Comparison of ENCODE assay signal across 8 cellular contexts in the genomic region with DNA sequence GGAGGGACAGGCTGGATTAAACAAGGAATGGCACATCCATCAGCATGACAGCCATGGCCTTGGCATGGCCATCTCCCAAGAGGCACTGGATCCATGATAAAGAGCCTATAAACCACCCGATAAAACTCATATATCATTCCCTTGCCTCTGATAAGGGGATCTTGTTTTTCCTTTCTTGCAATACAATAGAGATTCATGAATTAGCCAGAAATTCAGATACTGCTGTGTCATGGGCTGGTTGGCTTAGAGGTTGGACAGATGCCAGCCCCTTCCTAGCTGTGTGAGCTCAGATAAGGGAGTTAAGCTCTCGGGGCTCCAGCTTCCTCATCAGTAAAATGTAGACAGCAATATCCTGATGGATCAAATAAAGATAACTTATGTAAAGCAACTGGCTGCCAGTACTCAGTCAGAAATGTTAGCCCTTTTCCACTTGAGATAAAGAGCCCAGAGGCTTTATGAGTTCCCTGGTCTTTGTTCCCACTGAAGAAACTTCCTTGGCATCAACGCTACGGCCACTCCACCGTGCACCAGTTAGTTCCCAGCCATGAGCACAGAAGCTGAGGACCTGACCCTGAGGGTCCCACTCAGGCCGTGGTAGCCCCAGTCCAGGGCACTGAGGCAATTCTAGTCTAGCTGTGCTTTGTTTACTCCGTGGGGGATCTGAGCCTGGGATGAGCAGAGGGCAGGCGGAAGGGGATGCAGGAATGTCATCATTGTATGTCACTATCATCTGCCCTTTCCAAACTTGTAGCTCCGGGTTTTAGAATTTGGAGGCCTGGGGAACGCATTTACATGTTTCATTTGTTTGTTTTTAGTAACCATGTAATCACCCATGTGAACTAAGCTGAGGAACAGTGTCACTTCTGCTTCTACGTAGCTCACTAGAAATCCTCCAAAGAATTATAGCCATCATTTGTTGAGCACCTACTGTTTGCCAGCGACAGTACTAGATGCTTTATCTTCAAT.
DNase-seq lines count a peak whose midpoint lies in the region; ATAC-seq, FAIRE-seq and TF ChIP-seq lines count a peak whose summit lies in the region.

No MANE protein-coding gene starts in this region.

- intact Hi-C loops in pancreas (cut with DNase I), result no loop called here

- no peak for FAIRE-seq in pancreas (lab: Jason Lieb, UNC)

- CTCF ChIA-PET in RWPE1 (lab: Yijun Ruan, JAX), result interaction anchor here (0.5 to 0.6 kb wide), 2 partner anchors 27 to 934 kb away, joined by 3 read pairs; no protein-coding TSS in a partner anchor

- no peak for TF ChIP-seq CTCF in RWPE1 (conservative IDR thresholded peaks at IDR 0.05; ENCODE audit: low read depth)
- no peak for TF ChIP-seq CTCF in fibroblast of the aortic adventitia (IDR thresholded peaks at IDR 0.05; ENCODE audit: insufficient read depth, low read length)
- no peak for TF ChIP-seq CTCF in pancreas (IDR thresholded peaks at IDR 0.05)

- DNase-seq in AML-193 (lab: John Stamatoyannopoulos, UW) (peak; percentile 87 to 90), RWPE1 (ENCODE audit: low spot score) (no peak), fibroblast of the aortic adventitia (ENCODE audit: low read depth) (peak; percentile 99), pancreas (peak; percentile 75 to 86 (median 77)), DMS153 treated with DMSO at 0.1 percent for 48 hours (lab: John Stamatoyannopoulos, UW; ENCODE audit: unreplicated experiment) (no peak), T-helper 2 cell (no peak)

- no peaks in the 10 kb centered on the region for H3K36me3 ChIP-seq in pancreas

- POLR2A ChIA-PET in RWPE1 (lab: Yijun Ruan, JAX; ENCODE audit: low non-redundant PET), result no interaction called here

- H3K9me3 ChIP-seq in pancreas, result no peaks in the 10 kb centered on the region

- H3K27ac ChIP-seq in RWPE1 (peak overlapping the region; percentile 37; the same call in 1 of the 2 replicates), pancreas (peak overlapping the region in 3 of 4 donors; percentile 43 to 65 (median 57))

- H3K4me3 ChIP-seq in fibroblast of the aortic adventitia (ENCODE audit: low read depth, low read length) (no peak overlapping the region), pancreas (no peak overlapping the region)

- peak; percentile 37 for ATAC-seq in HG02852 (IDR thresholded peaks at IDR 0.05; ENCODE audit: unreplicated experiment)
- peak; percentile 86 to 93 (median 89) for ATAC-seq in pancreas
- ATAC-seq in GM19452 (IDR thresholded peaks at IDR 0.05; ENCODE audit: unreplicated experiment), result no peak

- no peaks in the 10 kb centered on the region for H3K27me3 ChIP-seq in pancreas

- WGBS in pancreas, 2 donors, result 33 to 41% methylated on average over 12 of the region's 12 CpGs

- H3K4me1 ChIP-seq in pancreas, result peaks cover 0 to 15% (median 8%) of the 10 kb centered on the region in 3 donors

Comparison
In these comparisons a context has a peak if more than half of its experiments do, and no peak if none do; other contexts are left out.
1. DNase-seq: peak in AML-193 (2 of 2), fibroblast of the aortic adventitia (single experiment) and pancreas (6 of 6); none in RWPE1 (single experiment), DMS153 treated with DMSO at 0.1 percent for 48 hours (single experiment) and T-helper 2 cell (0 of 5).